Comparison of ENCODE assay signal across 16 cellular contexts in genomic region chr18:51234117-51235010, GRCh38. TPM values are rescaled to one million over a fixed set of nuclear protein-coding genes. Genes with fewer than 3 reads are reported as not detected.
DNase-seq lines count a peak whose midpoint lies in the region; ATAC-seq, FAIRE-seq and TF ChIP-seq lines count a peak whose summit lies in the region.
"Had no signal": no experiment of that assay in that cellular context is flagged by ENCODE, and none has a peak within 500 bp of the region (broad histone marks: within the 10 kb centered on the region; RNA-seq: fewer than 3 reads in every experiment).

No MANE protein-coding gene starts in this region.

- no peaks in the 10 kb centered on the region; a peak in 2 of 5 replicates for H3K27me3 ChIP-seq in K562 (ENCODE audit: control insufficient read depth in 2 of 2, insufficient read depth in 2 of 2, low read length in 2 of 2)
- H3K27me3 ChIP-seq: testis had no signal

- CTCF ChIA-PET in K562 (lab: Yijun Ruan, JAX; ENCODE audit: low intra/inter-chr PET ratio), result no interaction called here

- ATAC-seq in GM18868 (IDR thresholded peaks at IDR 0.05; ENCODE audit: unreplicated experiment) (peak; percentile 27), K562 (no peak)
- ATAC-seq: lower lobe of right lung, Panc1, T-helper 17 cell had no signal

- H3K9ac ChIP-seq in K562 (ENCODE audit: insufficient read depth in 1 of 2, low read depth in 2 of 2, low read length in 2 of 2), result no peak overlapping the region

- no peaks in the 10 kb centered on the region for H4K20me1 ChIP-seq in K562 (replicated peaks; ENCODE audit: control insufficient read depth, insufficient read depth, low read length)

- no peaks in the 10 kb centered on the region for H3K36me3 Mint-ChIP-seq in osteocyte (ENCODE audit: unreplicated experiment)

- in situ Hi-C loops in K562 (cut with MboI), result no loop called here

- no peaks in the 10 kb centered on the region for H3K79me2 ChIP-seq in K562 (ENCODE audit: control insufficient read depth, insufficient read depth, low read length)

- BruUV-seq in K562 (replicated peaks; lab: Mats Ljungman, UMichigan), result no TSS peak

- no peak overlapping the region for H3K27ac ChIP-seq in K562 (ENCODE audit: extremely low read depth, low read depth, low read length)
- H3K27ac ChIP-seq: lower lobe of right lung, skin epidermis, testis had no signal

- H3K9me3 ChIP-seq in K562 (replicated peaks; ENCODE audit: control insufficient read depth, insufficient read depth, low read depth, low read length), result no peaks in the 10 kb centered on the region
- H3K9me3 ChIP-seq: lower lobe of right lung, testis had no signal

- FAIRE-seq in K562 (lab: Jason Lieb, UNC), result no peak

- H2AFZ ChIP-seq in K562 (ENCODE audit: low read depth, low read length), result no peak overlapping the region

- no peaks in the 10 kb centered on the region for H3K27me3 Mint-ChIP-seq in osteocyte (ENCODE audit: unreplicated experiment)

- TF ChIP-seq RAD21 in K562 (CRISPR knock-in tag; conservative IDR thresholded peaks at IDR 0.05 in 1 of 2, IDR thresholded peaks at IDR 0.05 in 1 of 2), result no peak

- no peak overlapping the region for H3K4me2 ChIP-seq in K562 (ENCODE audit: insufficient read depth, low read length)

- H3K27ac Mint-ChIP-seq in osteocyte (ENCODE audit: unreplicated experiment), result peak overlapping the region; percentile 32
- H3K27ac Mint-ChIP-seq: HFFc6, T-helper 17 cell had no signal

- H3K9me3 Mint-ChIP-seq in osteocyte (ENCODE audit: unreplicated experiment), result no peaks in the 10 kb centered on the region
- H3K9me3 Mint-ChIP-seq: HFFc6 had no signal

- DNase-seq in NB4 (ENCODE audit: low read depth), result peak; percentile 28
- DNase-seq in K562 (ENCODE audit: extremely low read depth in 1 of 4, low spot score in 3 of 4), result peak in 1 of 4 experiments; percentile 3
- DNase-seq in osteocyte (ENCODE audit: extremely low spot score, unreplicated experiment), result peak; percentile 60
- DNase-seq in foreskin fibroblast, result no peak
- no peak for DNase-seq in LoVo (ENCODE audit: low spot score)
- DNase-seq in NCI-H1417 treated with DMSO at 0.1 percent for 48 hours (lab: John Stamatoyannopoulos, UW), result no peak
- DNase-seq in iPS-NIHi7 (ENCODE audit: extremely low spot score), result no peak
- DNase-seq: HFFc6, lower lobe of right lung, NCI-H1105, NCI-H345, T-helper 17 cell, testis had no signal

- H3K9me1 ChIP-seq in K562 (ENCODE audit: control insufficient read depth, insufficient read depth, low read length), result no peaks in the 10 kb centered on the region

- H3K36me3 ChIP-seq in K562 (ENCODE audit: control insufficient read depth, insufficient read depth, low read length), result no peaks in the 10 kb centered on the region
- H3K36me3 ChIP-seq: lower lobe of right lung had no signal

- 2% methylated on average over 10 of the region's 11 CpGs for WGBS in K562 (ENCODE audit: insufficient coverage, low coverage, missing lambda C conversion rate)

- H3K4me3 Mint-ChIP-seq in osteocyte (ENCODE audit: unreplicated experiment), result no peak overlapping the region
- H3K4me3 Mint-ChIP-seq: HFFc6, T-helper 17 cell had no signal

- peaks cover 30% of the 10 kb centered on the region for H3K4me1 Mint-ChIP-seq in osteocyte (ENCODE audit: unreplicated experiment)

- TF ChIP-seq EP300 in K562 (IDR thresholded peaks at IDR 0.05; ENCODE audit: low read length), result no peak

- TF ChIP-seq CTCF in NB4 (IDR thresholded peaks at IDR 0.05; ENCODE audit: low read depth, low read length) (no peak), K562 (IDR thresholded peaks at IDR 0.05 in 2 of 3, conservative IDR thresholded peaks at IDR 0.05 in 1 of 3; ENCODE audit: insufficient read depth in 2 of 3, low read depth in 1 of 3, low read length in 3 of 3) (no peak), osteocyte (IDR thresholded peaks at IDR 0.05) (no peak), foreskin fibroblast (IDR thresholded peaks at IDR 0.05; ENCODE audit: low read depth, low read length) (no peak)

- intact Hi-C loops in K562 (cut with micrococcal nuclease), result no loop called here

- H3K4me3 ChIP-seq in NB4 (ENCODE audit: low read depth, low read length) (no peak overlapping the region), K562 (no peak overlapping the region), foreskin fibroblast (ENCODE audit: low read depth in 1 of 2, low read length in 2 of 2) (no peak overlapping the region)
- H3K4me3 ChIP-seq: lower lobe of right lung, skin epidermis, testis had no signal

- no peak for TF ChIP-seq POLR2A in NB4 (IDR thresholded peaks at IDR 0.05; ENCODE audit: extremely low read depth, insufficient read length)
- TF ChIP-seq POLR2A in K562 (conservative IDR thresholded peaks at IDR 0.05), result no peak

- H3K4me1 ChIP-seq in K562 (replicated peaks in 1 of 2; ENCODE audit: control insufficient read depth in 2 of 2, insufficient read depth in 2 of 2, low read length in 2 of 2), result 0 out of 5 replicates have a peak, but pooled peaks cover 0 to 9% of the 10 kb centered on the region in 2 experiments
- H3K4me1 ChIP-seq: lower lobe of right lung, testis had no signal

- POLR2A ChIA-PET in K562 (lab: Yijun Ruan, JAX), result no interaction called here

TF ChIP-seq in K562, 482 proteins besides CTCF, POLR2A, EP300 and RAD21:
- TF ChIP-seq DLX4 (CRISPR knock-in tag; IDR thresholded peaks at IDR 0.05), result no peak
- peak; percentile 16; the same call in 1 of the 2 replicates for TF ChIP-seq C11orf30 (IDR thresholded peaks at IDR 0.05; ENCODE audit: low read depth)
- peak; percentile 9; the same call in 1 of the 2 replicates for TF ChIP-seq FOSL1 (tag; conservative IDR thresholded peaks at IDR 0.05)
- TF ChIP-seq PHB (CRISPR knock-in tag; IDR thresholded peaks at IDR 0.05), result no peak

RNA-seq across cellular contexts. Expression of gene MEX3C, which starts 36.9 kb away (rescaled TPM):
- total RNA-seq in K562 (2011; cell fraction: chromatin; rRNA removed; ENCODE audit: low replicate concordance), result 15.1 and 26.8 TPM in 2 replicates
- total RNA-seq in K562 (2011; cell fraction: nucleolus; rRNA removed), result 8.0 and 10.8 TPM in 2 replicates
- total RNA-seq in K562 (2011; cell fraction: nucleoplasm; rRNA removed), result 13.1 and 19.8 TPM in 2 replicates
- total RNA-seq in K562 (2014; rRNA removed) (7.3 and 8.2 TPM in 2 replicates), K562 (2014; rRNA removed; fragmentation: Illumina TruSeq; extraction: Trizol) (12.3 and 13.3 TPM in 2 replicates), K562 (2015; rRNA removed; fragmentation: Illumina TruSeq; extraction: Trizol) (9.9 and 10.6 TPM in 2 replicates), K562 (2021) (9.3 and 14.0 TPM in 2 replicates), osteocyte (53.5 and 59.7 TPM in 2 replicates)
- polyA plus RNA-seq in K562 (2011; rRNA removed) (11.0 and 13.7 TPM in 2 replicates), K562 (2014; fragmentation: Illumina TruSeq; extraction: Trizol) (12.3 and 14.2 TPM in 2 replicates), K562 (2014; fragmentation: Nextera tagmentation; extraction: Ambion mirVana) (1 to 10 TPM; 2.4 to 2.9 TPM), K562 (2014; rRNA removed) (7.2 TPM in 2 replicates)
- polyA plus RNA-seq in K562 (2011; cell fraction: cytosol; rRNA removed), result 3.5 and 6.1 TPM in 2 replicates
- polyA plus RNA-seq in K562 (2011; cell fraction: nucleus; rRNA removed), result 8.8 and 10.0 TPM in 2 replicates
- 6.6 and 10.5 TPM in 2 replicates for polyA plus RNA-seq in K562 (2012)
- polyA minus RNA-seq in K562 (2011; rRNA and poly(A)+ RNA removed), result 26.8 and 27.1 TPM in 2 replicates
- polyA minus RNA-seq in K562 (2011; cell fraction: cytosol; rRNA and poly(A)+ RNA removed), result 6.0 and 6.8 TPM in 2 replicates
- 9.6 and 20.1 TPM in 2 replicates for polyA minus RNA-seq in K562 (2011; cell fraction: nucleus; rRNA and poly(A)+ RNA removed)

Comparison
In these comparisons a context has a peak if more than half of its experiments do, and no peak if none do; other contexts are left out.
1. DNase-seq: peak in NB4 (single experiment) and osteocyte (single experiment); none in foreskin fibroblast (0 of 2), LoVo (single experiment), NCI-H1417 treated with DMSO at 0.1 percent for 48 hours (single experiment) and iPS-NIHi7 (single experiment).